Comparison of ENCODE assay signal across 25 cellular contexts in the genomic region with DNA sequence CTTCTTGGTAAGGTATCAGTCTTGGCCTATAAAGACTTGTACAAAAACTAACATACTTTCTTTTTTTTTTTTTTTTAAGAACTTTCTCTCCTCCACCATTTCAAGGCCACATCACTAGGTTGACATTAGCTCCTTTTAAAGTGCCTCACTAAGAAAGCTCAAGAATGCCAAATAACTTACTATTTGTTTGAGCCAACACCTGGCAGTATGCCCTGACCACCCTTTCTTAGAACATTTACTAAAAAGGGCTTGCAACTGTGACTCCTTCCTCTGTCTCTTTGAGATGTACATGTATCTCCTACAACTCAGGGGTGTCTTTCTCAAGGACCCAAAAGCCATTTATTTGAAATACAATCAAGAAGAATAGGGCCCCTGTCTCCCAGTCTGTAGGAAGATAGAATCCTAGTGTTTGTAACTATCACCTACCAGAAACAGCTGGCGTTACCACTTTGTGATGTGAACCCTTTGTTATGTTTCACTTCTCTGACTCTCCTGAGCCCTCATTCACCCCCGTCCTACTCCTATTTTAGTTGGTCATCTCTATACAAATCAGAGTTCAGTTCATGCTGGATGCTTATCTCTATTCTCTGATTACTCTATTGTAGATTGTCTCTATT.
"Had no signal": no experiment of that assay in that cellular context is flagged by ENCODE, and none has a peak within 500 bp of the region (broad histone marks: within the 10 kb centered on the region; RNA-seq: fewer than 3 reads in every experiment).

No MANE protein-coding gene starts in this region.

- ATAC-seq: activated CD8-positive, alpha-beta memory T cell treated with anti-CD3 and anti-CD28 coated beads, Interleukin-2, amount 10 ng/mL, durations not matched to agents 7 days and 5 days; activated CD8-positive, alpha-beta T cell treated with anti-CD3 and anti-CD28 coated beads, Interleukin-2, amount 10 ng/mL, durations not matched to agents 7 days and 5 days; Panc1; Right ventricle myocardium inferior; T-cell had no signal

- H3K27ac Mint-ChIP-seq: activated CD8-positive, alpha-beta memory T cell treated with anti-CD3 and anti-CD28 coated beads, Interleukin-2, amount 10 ng/mL, durations not matched to agents 7 days and 5 days; activated CD8-positive, alpha-beta T cell treated with anti-CD3 and anti-CD28 coated beads, Interleukin-2, amount 10 ng/mL, durations not matched to agents 7 days and 5 days; activated naive CD8-positive, alpha-beta T cell; activated T-cell treated with anti-CD3 and anti-CD28 coated beads, Interleukin-2, amount 50 U/mL, for 24 hours; activated T-helper 1 cell treated with anti-CD3 and anti-CD28 coated beads, Interleukin-12 subunit alpha, Interleukin-12 subunit beta, Interleukin-2, Interleukin-4 antibody, amounts not matched to agents 30 ng/mL and 10 ng/mL and 1 ng/mL, durations not matched to agents 14 hours and 24 hours and 36 hours; T-cell had no signal

- H3K4me1 Mint-ChIP-seq: activated CD8-positive, alpha-beta memory T cell treated with anti-CD3 and anti-CD28 coated beads, Interleukin-2, amount 10 ng/mL, durations not matched to agents 7 days and 5 days; T-cell had no signal

- H3K4me3 Mint-ChIP-seq: activated CD8-positive, alpha-beta memory T cell treated with anti-CD3 and anti-CD28 coated beads, Interleukin-2, amount 10 ng/mL, durations not matched to agents 7 days and 5 days; activated CD8-positive, alpha-beta T cell treated with anti-CD3 and anti-CD28 coated beads, Interleukin-2, amount 10 ng/mL, durations not matched to agents 7 days and 5 days; activated naive CD8-positive, alpha-beta T cell; activated T-cell treated with anti-CD3 and anti-CD28 coated beads, Interleukin-2, amount 50 U/mL, for 24 hours; activated T-helper 1 cell treated with anti-CD3 and anti-CD28 coated beads, Interleukin-12 subunit alpha, Interleukin-12 subunit beta, Interleukin-2, Interleukin-4 antibody, amounts not matched to agents 30 ng/mL and 10 ng/mL and 1 ng/mL, durations not matched to agents 14 hours and 24 hours and 36 hours; T-cell had no signal

- DNase-seq: activated CD4-positive, alpha-beta T cell treated with anti-CD3 and anti-CD28 coated beads for 4 hours; activated CD8-positive, alpha-beta memory T cell treated with anti-CD3 and anti-CD28 coated beads, Interleukin-2, amount 10 ng/mL, durations not matched to agents 7 days and 5 days; activated CD8-positive, alpha-beta T cell treated with anti-CD3 and anti-CD28 coated beads, Interleukin-2, amount 10 ng/mL, durations not matched to agents 7 days and 5 days; activated effector memory CD4-positive, alpha-beta T cell treated with Interleukin-2 at 50 U/mL for 16 hours; activated naive CD4-positive, alpha-beta T cell; activated T-cell treated with anti-CD3 and anti-CD28 coated beads, Interleukin-2, amount 50 U/mL, for 24 hours; Kasumi-1; NCI-H1048; NCI-H1930; NCI-H2171; NCI-H2227 treated with DMSO at 0.1 percent for 48 hours; NCI-H526; NCI-H774; OCI-M1; RPMI8226; T-cell; T-helper 2 cell; T1000 had no signal

- H3K4me3 ChIP-seq: breast epithelium, SK-N-MC had no signal

- H3K36me3 ChIP-seq: breast epithelium had no signal

- H3K27me3 ChIP-seq: breast epithelium had no signal

- H3K4me1 ChIP-seq: breast epithelium had no signal

- H3K27ac ChIP-seq: breast epithelium, SK-N-MC, VCaP had no signal
